Comparison of ENCODE assay signal across 14 cellular contexts in genomic region chr13:73449258-73449657, GRCh38.
A peak's percentile ranks its signal among the peaks of the same experiment; 100 is the strongest.
DNase-seq lines count a peak whose midpoint lies in the region; ATAC-seq, FAIRE-seq and TF ChIP-seq lines count a peak whose summit lies in the region.
"Had no signal": no experiment of that assay in that cellular context is flagged by ENCODE, and none has a peak within 500 bp of the region (broad histone marks: within the 10 kb centered on the region; RNA-seq: fewer than 3 reads in every experiment).

No MANE protein-coding gene starts in this region.

- no peaks in the 10 kb centered on the region for H3K79me2 ChIP-seq in K562 (ENCODE audit: control insufficient read depth, insufficient read depth, low read length)
- no peaks in the 10 kb centered on the region for H3K79me2 ChIP-seq in keratinocyte (ENCODE audit: control insufficient read depth, insufficient read depth, low read length)

- H2AFZ ChIP-seq in K562 (ENCODE audit: low read depth, low read length) (no peak overlapping the region), keratinocyte (ENCODE audit: control insufficient read depth, low read length) (no peak overlapping the region)

- H3K9me1 ChIP-seq in K562 (ENCODE audit: control insufficient read depth, insufficient read depth, low read length) (no peaks in the 10 kb centered on the region), keratinocyte (ENCODE audit: control insufficient read depth, extremely low read depth, insufficient read depth, low read length) (no peaks in the 10 kb centered on the region)

- CTCF ChIA-PET in Calu3 (lab: Charles Lee), result interaction anchor here (0.7 kb wide), 1 partner anchor 1526 kb away, joined by 3 read pairs; no protein-coding TSS in a partner anchor
- CTCF ChIA-PET in K562 (lab: Yijun Ruan, JAX; ENCODE audit: low intra/inter-chr PET ratio), result no interaction called here

- H3K9me3 Mint-ChIP-seq in Calu3 (ENCODE audit: low read depth, unreplicated experiment), result no peaks in the 10 kb centered on the region

- H3K36me3 Mint-ChIP-seq in Calu3 (ENCODE audit: insufficient read depth, unreplicated experiment), result no peaks in the 10 kb centered on the region
- H3K36me3 Mint-ChIP-seq: CD14-positive monocyte had no signal

- 8% methylated on average over 1 of the region's 1 CpG for WGBS in K562 (ENCODE audit: insufficient coverage, low coverage, missing lambda C conversion rate)

- FAIRE-seq in K562 (lab: Jason Lieb, UNC), result no peak
- no peak for FAIRE-seq in keratinocyte (lab: Jason Lieb, UNC)
- no peak for FAIRE-seq in GM12892 (lab: Jason Lieb, UNC)
- FAIRE-seq: H54, HTR-8/SVneo had no signal

- dilution Hi-C loops in keratinocyte (cut with MboI; ENCODE audit: extremely low pct_ligation_motif_present, low sequenced_read_pairs), result no loop called here

- no peaks in the 10 kb centered on the region for H3K9me3 ChIP-seq in K562 (replicated peaks; ENCODE audit: control insufficient read depth, insufficient read depth, low read depth, low read length)
- H3K9me3 ChIP-seq in keratinocyte (ENCODE audit: control insufficient read depth, low read depth, low read length), result no peaks in the 10 kb centered on the region
- H3K9me3 ChIP-seq in mucosa of descending colon, result peaks cover 12% of the 10 kb centered on the region

- no peak overlapping the region for H3K4me3 Mint-ChIP-seq in Calu3 (ENCODE audit: low read depth, unreplicated experiment)
- H3K4me3 Mint-ChIP-seq: CD14-positive monocyte had no signal

- no peak for TF ChIP-seq EP300 in K562 (IDR thresholded peaks at IDR 0.05; ENCODE audit: low read length)

- peak overlapping the region; percentile 60 for H3K27ac Mint-ChIP-seq in Calu3 (ENCODE audit: unreplicated experiment)
- H3K27ac Mint-ChIP-seq: CD14-positive monocyte had no signal

- no peak for TF ChIP-seq RAD21 in K562 (CRISPR knock-in tag; conservative IDR thresholded peaks at IDR 0.05 in 1 of 2, IDR thresholded peaks at IDR 0.05 in 1 of 2)

- TF ChIP-seq POLR2A in K562 (conservative IDR thresholded peaks at IDR 0.05) (no peak), GM12892 (IDR thresholded peaks at IDR 0.05; ENCODE audit: low read depth, low read length) (no peak)

- H3K4me1 Mint-ChIP-seq in Calu3 (ENCODE audit: low read depth, unreplicated experiment), result no peaks in the 10 kb centered on the region
- H3K4me1 Mint-ChIP-seq: CD14-positive monocyte had no signal

- POLR2A ChIA-PET in K562 (lab: Yijun Ruan, JAX), result no interaction called here

- H3K27me3 ChIP-seq in K562 (ENCODE audit: control insufficient read depth in 2 of 2, insufficient read depth in 2 of 2, low read length in 2 of 2) (no peaks in the 10 kb centered on the region), keratinocyte (ENCODE audit: control insufficient read depth, extremely low read depth, insufficient read depth, low read length) (no peaks in the 10 kb centered on the region)

- H3K9ac ChIP-seq in K562 (ENCODE audit: insufficient read depth in 1 of 2, low read depth in 2 of 2, low read length in 2 of 2), result no peak overlapping the region
- no peak overlapping the region for H3K9ac ChIP-seq in keratinocyte (ENCODE audit: control insufficient read depth, extremely low read depth, insufficient read depth, low read length)

- no peaks in the 10 kb centered on the region; a peak in 1 of 5 replicates for H3K4me1 ChIP-seq in K562 (replicated peaks in 1 of 2; ENCODE audit: control insufficient read depth in 2 of 2, insufficient read depth in 2 of 2, low read length in 2 of 2)
- H3K4me1 ChIP-seq in keratinocyte (ENCODE audit: control insufficient read depth, extremely low read depth, insufficient read depth, low read length), result peaks cover 9% of the 10 kb centered on the region
- H3K4me1 ChIP-seq in mucosa of descending colon (ENCODE audit: low read depth), result peaks cover 9% of the 10 kb centered on the region

- DNase-seq in Calu3 (no peak), M059J (ENCODE audit: low read depth) (peak; percentile 29), K562 (ENCODE audit: extremely low read depth in 1 of 4, low spot score in 3 of 4) (no peak), keratinocyte (ENCODE audit: low read depth, low spot score) (no peak), GM12892 (ENCODE audit: insufficient read length) (no peak), mucosa of descending colon (no peak), NCI-H82 (lab: John Stamatoyannopoulos, UW) (no peak)
- DNase-seq: NCI-H187, NCI-H446, NCI-H69 had no signal

- no TSS peak for BruUV-seq in Calu3 (replicated peaks; lab: Mats Ljungman, UMichigan)
- no TSS peak for BruUV-seq in K562 (replicated peaks; lab: Mats Ljungman, UMichigan)

- no peak overlapping the region for H3K4me3 ChIP-seq in K562
- no peak overlapping the region for H3K4me3 ChIP-seq in keratinocyte (ENCODE audit: control insufficient read depth in 2 of 3, extremely low read depth in 1 of 3, insufficient read depth in 2 of 3, low read depth in 1 of 3, low read length in 3 of 3)
- H3K4me3 ChIP-seq in mucosa of descending colon, result no peak overlapping the region

- TF ChIP-seq CTCF in Calu3 (IDR thresholded peaks at IDR 0.05; ENCODE audit: unreplicated experiment) (no peak), K562 (IDR thresholded peaks at IDR 0.05 in 2 of 3, conservative IDR thresholded peaks at IDR 0.05 in 1 of 3; ENCODE audit: insufficient read depth in 2 of 3, low read depth in 1 of 3, low read length in 3 of 3) (no peak), keratinocyte (optimal IDR thresholded peaks at IDR 0.05 in 1 of 3, IDR thresholded peaks at IDR 0.05 in 1 of 3, conservative IDR thresholded peaks at IDR 0.05 in 1 of 3; ENCODE audit: extremely low read depth in 1 of 3, insufficient read depth in 2 of 3, low read length in 3 of 3) (no peak), mucosa of descending colon (IDR thresholded peaks at IDR 0.05) (no peak)

- no peak overlapping the region for H3K27ac ChIP-seq in K562 (ENCODE audit: extremely low read depth, low read depth, low read length)
- peak overlapping the region; percentile 44 for H3K27ac ChIP-seq in keratinocyte (ENCODE audit: control insufficient read depth, insufficient read depth, low read length)

- H3K27me3 Mint-ChIP-seq in Calu3 (ENCODE audit: unreplicated experiment), result no peaks in the 10 kb centered on the region

- no peaks in the 10 kb centered on the region for H4K20me1 ChIP-seq in K562 (replicated peaks; ENCODE audit: control insufficient read depth, insufficient read depth, low read length)
- no peaks in the 10 kb centered on the region for H4K20me1 ChIP-seq in keratinocyte (ENCODE audit: control insufficient read depth, extremely low read depth, insufficient read depth, low read length)

- in situ Hi-C loops in K562 (cut with MboI), result no loop called here

- intact Hi-C loops in Calu3 (cut with micrococcal nuclease; ENCODE audit: unreplicated experiment) (no loop called here), K562 (cut with micrococcal nuclease) (loop anchor here (10.0 kb wide), 1 partner anchor 116 kb away; no protein-coding TSS in a partner anchor), mucosa of descending colon (cut with DNase I, micrococcal nuclease) (no loop called here)

- ATAC-seq in K562 (no peak), GM19035 (IDR thresholded peaks at IDR 0.05; ENCODE audit: unreplicated experiment) (no peak), mucosa of descending colon (no peak)

- H3K4me2 ChIP-seq in K562 (ENCODE audit: insufficient read depth, low read length) (no peak overlapping the region), keratinocyte (ENCODE audit: control insufficient read depth, extremely low read depth, insufficient read depth, low read depth, low read length) (no peak overlapping the region)

- no peaks in the 10 kb centered on the region for H3K36me3 ChIP-seq in K562 (ENCODE audit: control insufficient read depth, insufficient read depth, low read length)
- H3K36me3 ChIP-seq in keratinocyte (ENCODE audit: control insufficient read depth in 2 of 2, extremely low read depth in 1 of 2, insufficient read depth in 2 of 2, low read length in 2 of 2), result no peaks in the 10 kb centered on the region
- H3K36me3 ChIP-seq in mucosa of descending colon (ENCODE audit: low read depth), result no peaks in the 10 kb centered on the region

TF ChIP-seq in K562, 482 proteins besides CTCF, POLR2A, EP300 and RAD21:
- TF ChIP-seq FOSL1 (tag; conservative IDR thresholded peaks at IDR 0.05), result peak; percentile 37; the same call in 1 of the 2 replicates
- TF ChIP-seq MTA2 (IDR thresholded peaks at IDR 0.05; ENCODE audit: low read depth), result no peak
- no peak for TF ChIP-seq NONO (IDR thresholded peaks at IDR 0.05; ENCODE audit: low read depth in 2 of 2, low read length in 1 of 2)
- TF ChIP-seq ZNF512 (tag; IDR thresholded peaks at IDR 0.05), result no peak
